ENCODE assay signal across 5 cellular contexts in the genomic region with DNA sequence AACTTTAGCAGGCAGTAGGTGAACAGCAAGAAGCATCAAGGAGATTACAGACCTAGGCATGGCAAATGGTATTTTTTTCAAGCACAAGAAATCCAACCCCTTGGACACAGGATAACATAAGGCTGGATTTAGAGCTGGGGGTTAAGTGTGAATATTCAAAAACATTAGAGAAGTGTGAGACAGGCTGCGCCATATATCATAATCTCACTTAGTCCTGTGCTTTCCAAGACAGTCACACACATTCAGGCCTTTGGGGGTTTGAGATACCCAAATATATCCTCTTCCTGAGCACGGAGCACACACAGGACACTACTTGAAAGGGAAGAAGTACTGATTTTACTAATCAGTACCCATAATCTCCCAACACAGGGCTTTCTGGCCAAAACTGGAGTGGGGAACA.
"Had no signal": no experiment of that assay in that cellular context is flagged by ENCODE, and none has a peak within 500 bp of the region (broad histone marks: within the 10 kb centered on the region; RNA-seq: fewer than 3 reads in every experiment).

No MANE protein-coding gene starts in this region.

- H3K4me3 ChIP-seq: K562 had no signal

- DNase-seq: IMR-90, KBM-7, KG1 had no signal

- H3K27ac ChIP-seq: HL-60 had no signal
